ENCODE assay signal across 15 cellular contexts in the genomic region with DNA sequence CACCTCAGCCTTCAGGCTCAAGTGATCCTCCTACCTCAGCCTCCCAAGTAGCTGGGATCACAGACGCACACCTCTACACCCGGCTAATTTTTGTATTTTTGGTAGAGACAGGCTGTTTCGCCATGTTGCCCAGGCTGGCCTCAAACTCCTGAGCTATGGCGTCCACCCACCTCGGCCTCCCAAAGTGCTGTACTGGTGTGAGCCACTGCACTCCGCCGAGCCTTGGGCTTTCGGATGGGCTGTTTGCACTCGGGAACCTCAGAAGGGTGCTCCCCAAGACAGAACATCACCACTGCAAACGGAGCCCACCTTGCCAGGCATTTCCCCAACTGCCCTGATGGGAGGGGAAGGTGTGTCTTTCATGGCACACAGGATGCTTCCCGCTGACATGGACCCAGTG. TPM values are rescaled to one million over a fixed set of nuclear protein-coding genes. Genes with fewer than 3 reads are reported as not detected.
DNase-seq lines count a peak whose midpoint lies in the region; ATAC-seq and TF ChIP-seq lines count a peak whose summit lies in the region.
"Had no signal": no experiment of that assay in that cellular context is flagged by ENCODE, and none has a peak within 500 bp of the region (broad histone marks: within the 10 kb centered on the region; RNA-seq: fewer than 3 reads in every experiment).

No MANE protein-coding gene starts in this region.

- H3K27ac ChIP-seq in cingulate gyrus (ENCODE audit: low read depth, low read length) (peak overlapping the region; percentile 73), left ventricle myocardium inferior (replicated peaks) (peak overlapping the region; percentile 89), neutrophil (peak overlapping the region; percentile 14), transverse colon (peak overlapping the region; percentile 79 to 85 (median 82))

- in situ Hi-C loops in transverse colon (cut with MboI; ENCODE audit: low pct_ligation_motif_present in 1 of 4, low pct_unique_long_range_greater_than_20kb in 1 of 4, low sequenced_read_pairs in 3 of 4) = no loop called here

- no peaks in the 10 kb centered on the region for H3K27me3 ChIP-seq in left ventricle myocardium inferior (ENCODE audit: low read depth)
- no peaks in the 10 kb centered on the region for H3K27me3 ChIP-seq in neutrophil
- H3K27me3 ChIP-seq in transverse colon = no peaks in the 10 kb centered on the region

- no peak for DNase-seq in left ventricle myocardium inferior
- DNase-seq in transverse colon = no peak
- DNase-seq in NCI-H2227 treated with DMSO at 0.1 percent for 48 hours (lab: John Stamatoyannopoulos, UW) = no peak
- no peak for DNase-seq in activated T-helper 1 cell treated with anti-CD3 and anti-CD28 coated beads, Interleukin-12 subunit alpha, Interleukin-12 subunit beta, Interleukin-2, Interleukin-4 antibody, amounts not matched to agents 30 ng/mL and 10 ng/mL and 1 ng/mL, durations not matched to agents 14 hours and 24 hours and 36 hours (ENCODE audit: low spot score)
- DNase-seq: activated CD4-positive, alpha-beta T cell treated with anti-CD3 and anti-CD28 coated beads, Interleukin-2, amount 10 ng/mL, durations not matched to agents 7 days and 5 days; CD4-positive, CD25-positive, alpha-beta regulatory T cell; GOT3; NCI-H1694 treated with DMSO at 0.1 percent for 48 hours; stimulated activated CD4-positive, alpha-beta T cell treated with anti-CD3 and anti-CD28 coated beads, Interleukin-4, amount 100 ng/mL, for 1 hour had no signal

- intact Hi-C loops in left ventricle myocardium inferior (cut with micrococcal nuclease) = no loop called here
- intact Hi-C loops in transverse colon (cut with DNase I; ENCODE audit: low total_unique reads) = loop anchor here (10.0 kb wide), 1 partner anchor 52 kb away; the partner anchor contains the start of gene POR
- intact Hi-C loops in activated T-helper 1 cell treated with anti-CD3 and anti-CD28 coated beads, Interleukin-12 subunit alpha, Interleukin-12 subunit beta, Interleukin-2, Interleukin-4 antibody, amounts not matched to agents 30 ng/mL and 10 ng/mL and 1 ng/mL, durations not matched to agents 14 hours and 24 hours and 36 hours (cut with micrococcal nuclease) = no loop called here

- H3K4me1 ChIP-seq in left ventricle myocardium inferior = peaks cover 91% of the 10 kb centered on the region
- H3K4me1 ChIP-seq in neutrophil (ENCODE audit: control insufficient read depth in 1 of 2, insufficient read depth in 1 of 2, low read depth in 1 of 2, low read length in 1 of 2) = peaks cover 21 to 22% of the 10 kb centered on the region in 2 experiments
- H3K4me1 ChIP-seq in transverse colon = peaks cover 15 to 53% (median 33%) of the 10 kb centered on the region in 4 donors

- no peak overlapping the region for H3K4me3 Mint-ChIP-seq in activated T-helper 1 cell treated with anti-CD3 and anti-CD28 coated beads, Interleukin-12 subunit alpha, Interleukin-12 subunit beta, Interleukin-2, Interleukin-4 antibody, amounts not matched to agents 30 ng/mL and 10 ng/mL and 1 ng/mL, durations not matched to agents 14 hours and 24 hours and 36 hours
- H3K4me3 Mint-ChIP-seq: activated CD4-positive, alpha-beta T cell treated with anti-CD3 and anti-CD28 coated beads, Interleukin-2, amount 10 ng/mL, durations not matched to agents 7 days and 5 days; CD4-positive, CD25-positive, alpha-beta regulatory T cell; memory B cell had no signal

- H3K27me3 Mint-ChIP-seq in activated T-helper 1 cell treated with anti-CD3 and anti-CD28 coated beads, Interleukin-12 subunit alpha, Interleukin-12 subunit beta, Interleukin-2, Interleukin-4 antibody, amounts not matched to agents 30 ng/mL and 10 ng/mL and 1 ng/mL, durations not matched to agents 14 hours and 24 hours and 36 hours (ENCODE audit: insufficient read depth) = no peaks in the 10 kb centered on the region
- H3K27me3 Mint-ChIP-seq: activated CD4-positive, alpha-beta T cell treated with anti-CD3 and anti-CD28 coated beads, Interleukin-2, amount 10 ng/mL, durations not matched to agents 7 days and 5 days; CD4-positive, CD25-positive, alpha-beta regulatory T cell; memory B cell; progenitor cell of endocrine pancreas had no signal

- H3K4me1 Mint-ChIP-seq in activated T-helper 1 cell treated with anti-CD3 and anti-CD28 coated beads, Interleukin-12 subunit alpha, Interleukin-12 subunit beta, Interleukin-2, Interleukin-4 antibody, amounts not matched to agents 30 ng/mL and 10 ng/mL and 1 ng/mL, durations not matched to agents 14 hours and 24 hours and 36 hours (ENCODE audit: low read depth) = no peaks in the 10 kb centered on the region
- H3K4me1 Mint-ChIP-seq: activated CD4-positive, alpha-beta T cell treated with anti-CD3 and anti-CD28 coated beads, Interleukin-2, amount 10 ng/mL, durations not matched to agents 7 days and 5 days; memory B cell had no signal

- no peak overlapping the region for H3K4me3 ChIP-seq in left ventricle myocardium inferior
- no peak overlapping the region for H3K4me3 ChIP-seq in neutrophil (ENCODE audit: low read depth in 1 of 2, low read length in 1 of 2)
- H3K4me3 ChIP-seq in transverse colon = no peak overlapping the region

- peaks cover 3% of the 10 kb centered on the region for H3K36me3 ChIP-seq in left ventricle myocardium inferior
- H3K36me3 ChIP-seq in neutrophil = peaks cover 25% of the 10 kb centered on the region
- no peaks in the 10 kb centered on the region for H3K36me3 ChIP-seq in transverse colon

- no peak for TF ChIP-seq POLR2A in transverse colon (IDR thresholded peaks at IDR 0.05)

- H3K36me3 Mint-ChIP-seq in activated T-helper 1 cell treated with anti-CD3 and anti-CD28 coated beads, Interleukin-12 subunit alpha, Interleukin-12 subunit beta, Interleukin-2, Interleukin-4 antibody, amounts not matched to agents 30 ng/mL and 10 ng/mL and 1 ng/mL, durations not matched to agents 14 hours and 24 hours and 36 hours (ENCODE audit: low read depth) = peaks cover 2% of the 10 kb centered on the region

- TF ChIP-seq EP300 in transverse colon (IDR thresholded peaks at IDR 0.05; ENCODE audit: low read depth) = no peak

- ATAC-seq in HG02981 (IDR thresholded peaks at IDR 0.05; ENCODE audit: unreplicated experiment) = no peak
- no peak for ATAC-seq in HG02938 (IDR thresholded peaks at IDR 0.05; ENCODE audit: unreplicated experiment)

- no peak overlapping the region for H3K27ac Mint-ChIP-seq in activated T-helper 1 cell treated with anti-CD3 and anti-CD28 coated beads, Interleukin-12 subunit alpha, Interleukin-12 subunit beta, Interleukin-2, Interleukin-4 antibody, amounts not matched to agents 30 ng/mL and 10 ng/mL and 1 ng/mL, durations not matched to agents 14 hours and 24 hours and 36 hours
- H3K27ac Mint-ChIP-seq: activated CD4-positive, alpha-beta T cell treated with anti-CD3 and anti-CD28 coated beads, Interleukin-2, amount 10 ng/mL, durations not matched to agents 7 days and 5 days; CD4-positive, CD25-positive, alpha-beta regulatory T cell; memory B cell; progenitor cell of endocrine pancreas had no signal

- 82 to 83% methylated on average over 2 to 11 of the region's 11 CpGs for WGBS in transverse colon (ENCODE audit: low coverage in 1 of 2), 2 donors

- TF ChIP-seq CTCF in left ventricle myocardium inferior (IDR thresholded peaks at IDR 0.05; ENCODE audit: borderline replicate concordance) (no peak), neutrophil (IDR thresholded peaks at IDR 0.05) (no peak), transverse colon (IDR thresholded peaks at IDR 0.05) (no peak)

- no peaks in the 10 kb centered on the region for H3K9me3 Mint-ChIP-seq in activated T-helper 1 cell treated with anti-CD3 and anti-CD28 coated beads, Interleukin-12 subunit alpha, Interleukin-12 subunit beta, Interleukin-2, Interleukin-4 antibody, amounts not matched to agents 30 ng/mL and 10 ng/mL and 1 ng/mL, durations not matched to agents 14 hours and 24 hours and 36 hours
- H3K9me3 Mint-ChIP-seq: activated CD4-positive, alpha-beta T cell treated with anti-CD3 and anti-CD28 coated beads, Interleukin-2, amount 10 ng/mL, durations not matched to agents 7 days and 5 days; CD4-positive, CD25-positive, alpha-beta regulatory T cell; memory B cell had no signal

- H3K9me3 ChIP-seq in left ventricle myocardium inferior (replicated peaks) = no peaks in the 10 kb centered on the region
- no peaks in the 10 kb centered on the region for H3K9me3 ChIP-seq in neutrophil
- no peaks in the 10 kb centered on the region for H3K9me3 ChIP-seq in transverse colon

RNA-seq across cellular contexts. Expression of gene TMEM120A, which starts 27.3 kb away (rescaled TPM):
- 163 TPM for total RNA-seq in left ventricle myocardium inferior
- total RNA-seq in transverse colon = 100 to 1,000 TPM in 1 of 4 donors, 10 to 100 TPM in 3; 57.6 to 119 (median 92.0) TPM
- 44.3 and 49.9 TPM in 2 replicates for total RNA-seq in activated T-helper 1 cell treated with anti-CD3 and anti-CD28 coated beads, Interleukin-12 subunit alpha, Interleukin-12 subunit beta, Interleukin-2, Interleukin-4 antibody, amounts not matched to agents 30 ng/mL and 10 ng/mL and 1 ng/mL, durations not matched to agents 14 hours and 24 hours and 36 hours

RNA-seq across cellular contexts. Expression of gene POR, which starts 52.1 kb away (rescaled TPM):
- 72.9 TPM for total RNA-seq in left ventricle myocardium inferior
- total RNA-seq in transverse colon = 100 to 1,000 TPM in 3 of 4 donors, 10 to 100 TPM in 1; 95.9 to 200 (median 149) TPM
- 84.4 and 91.2 TPM in 2 replicates for total RNA-seq in activated T-helper 1 cell treated with anti-CD3 and anti-CD28 coated beads, Interleukin-12 subunit alpha, Interleukin-12 subunit beta, Interleukin-2, Interleukin-4 antibody, amounts not matched to agents 30 ng/mL and 10 ng/mL and 1 ng/mL, durations not matched to agents 14 hours and 24 hours and 36 hours

Comparison
In these comparisons a context has a peak if more than half of its experiments do, and no peak if none do; other contexts are left out.
1. H3K27ac ChIP-seq: peak in every context shown above with its lines; median percentile 89 in left ventricle myocardium inferior; 82 in transverse colon; 73 in cingulate gyrus; 14 in neutrophil.